ENCODE assay signal across 27 cellular contexts in the genomic region with DNA sequence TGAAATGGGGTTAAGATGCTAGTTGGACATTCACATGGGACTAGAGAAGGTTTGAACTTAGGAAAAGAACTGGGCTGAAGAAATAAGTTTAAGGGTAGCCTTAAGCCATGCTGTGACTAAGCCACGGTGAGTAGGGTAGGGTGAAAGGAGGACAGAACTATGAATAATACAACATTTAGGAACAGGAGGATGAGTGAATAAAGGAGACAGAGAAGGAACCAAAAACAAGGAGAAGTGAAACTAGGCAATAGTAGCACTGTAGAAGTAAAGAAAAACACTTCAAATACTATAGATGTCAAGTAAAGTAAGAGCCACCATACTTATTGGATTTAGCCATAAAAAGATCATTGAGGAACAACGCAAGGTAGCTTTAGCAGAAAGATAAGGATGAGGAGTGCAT.
A peak's percentile ranks its signal among the peaks of the same experiment; 100 is the strongest.
DNase-seq lines count a peak whose midpoint lies in the region; ATAC-seq and TF ChIP-seq lines count a peak whose summit lies in the region.
"Had no signal": no experiment of that assay in that cellular context is flagged by ENCODE, and none has a peak within 500 bp of the region (broad histone marks: within the 10 kb centered on the region; RNA-seq: fewer than 3 reads in every experiment).

No MANE protein-coding gene starts in this region.

- H3K9me3 Mint-ChIP-seq in memory B cell (no peaks in the 10 kb centered on the region), Caco-2 (ENCODE audit: unreplicated experiment) (no peaks in the 10 kb centered on the region)

- intact Hi-C loops in Caco-2 (cut with micrococcal nuclease; ENCODE audit: unreplicated experiment) (no loop called here), aorta (cut with DNase I) (no loop called here)

- no peak for DNase-seq in Karpas-422
- no peak for DNase-seq in memory B cell (ENCODE audit: low spot score in 2 of 2)
- no peak for DNase-seq in activated effector memory CD4-positive, alpha-beta T cell treated with Interleukin-2 at 50 U/mL for 16 hours
- DNase-seq in Caco-2: no peak
- no peak for DNase-seq in activated gamma-delta T cell (lab: John Stamatoyannopoulos, UW)
- DNase-seq in aorta: no peak
- DNase-seq: activated CD4-positive, alpha-beta T cell treated with anti-CD3 and anti-CD28 coated beads for 4 hours; activated naive CD4-positive, alpha-beta T cell treated with anti-CD3 and anti-CD28 coated beads, Interleukin-2, amount 50 U/mL, for 16 hours; activated T-cell treated with anti-CD3 and anti-CD28 coated beads, Interleukin-2, amount 50 U/mL, for 72 hours; anterior cingulate cortex; caudate nucleus; CD4-positive, alpha-beta memory T cell; DMS153; H7; head of caudate nucleus; mammary epithelial cell; NCI-H1436; NCI-H2171 treated with DMSO at 0.1 percent for 48 hours; nucleus accumbens; SJCRH30; stimulated activated CD4-positive, alpha-beta T cell treated with anti-CD3 and anti-CD28 coated beads, Interleukin-2, amount 100 ng/mL, for 48 hours; stimulated activated naive CD4-positive, alpha-beta T cell treated with Interleukin-2 at 50 U/mL for 16 hours; thyroid gland had no signal

- H3K27ac ChIP-seq in Karpas-422 (ENCODE audit: low read length) (peak overlapping the region; percentile 2; the same call in 1 of the 2 replicates), OCI-LY3 (ENCODE audit: low read length) (no peak overlapping the region), aorta (ENCODE audit: low read depth in 1 of 2, low read length in 2 of 2) (no peak overlapping the region)
- H3K27ac ChIP-seq: SJCRH30, thyroid gland had no signal

- H3K4me1 Mint-ChIP-seq in memory B cell (no peaks in the 10 kb centered on the region), Caco-2 (ENCODE audit: low read depth, unreplicated experiment) (no peaks in the 10 kb centered on the region)
- H3K4me1 Mint-ChIP-seq: CD4-positive, alpha-beta memory T cell had no signal

- H3K36me3 Mint-ChIP-seq in memory B cell (no peaks in the 10 kb centered on the region), Caco-2 (ENCODE audit: insufficient read depth, unreplicated experiment) (no peaks in the 10 kb centered on the region)
- H3K36me3 Mint-ChIP-seq: CD4-positive, alpha-beta memory T cell had no signal

- no peaks in the 10 kb centered on the region for H3K9me2 ChIP-seq in Karpas-422 (replicated peaks; ENCODE audit: insufficient read depth, low read length)

- POLR2A ChIA-PET in Caco-2 (lab: Charles Lee): no interaction called here

- H3K79me2 ChIP-seq in Karpas-422 (ENCODE audit: low read length) (peaks cover 94% of the 10 kb centered on the region), OCI-LY3 (ENCODE audit: low read length) (no peaks in the 10 kb centered on the region)

- no peaks in the 10 kb centered on the region for H3K27me3 Mint-ChIP-seq in memory B cell
- no peaks in the 10 kb centered on the region for H3K27me3 Mint-ChIP-seq in Caco-2 (ENCODE audit: insufficient read depth, unreplicated experiment)
- H3K27me3 Mint-ChIP-seq: CD4-positive, alpha-beta memory T cell had no signal

- ATAC-seq in GM18858 (IDR thresholded peaks at IDR 0.05; ENCODE audit: unreplicated experiment): peak; percentile 73
- ATAC-seq in memory B cell (ENCODE audit: low read depth): peak; percentile 80
- no peak for ATAC-seq in aorta (ENCODE audit: low FRiP score)
- ATAC-seq: activated T-cell treated with anti-CD3 and anti-CD28 coated beads, Interleukin-2, amount 50 U/mL, for 72 hours had no signal

- no peak overlapping the region for H3K4me3 Mint-ChIP-seq in memory B cell
- H3K4me3 Mint-ChIP-seq in Caco-2 (ENCODE audit: unreplicated experiment): no peak overlapping the region
- H3K4me3 Mint-ChIP-seq: activated T-cell treated with anti-CD3 and anti-CD28 coated beads, Interleukin-2, amount 50 U/mL, for 72 hours; CD4-positive, alpha-beta memory T cell; T-helper 1 cell treated with Interleukin-12 subunit alpha and Interleukin-12 subunit beta and Interleukin-4 antibody, amounts not matched to agents 30 μg/mL and 1 μg/mL, for 36 hours had no signal

- CTCF ChIA-PET in Caco-2 (lab: Charles Lee): no interaction called here

- H3K4me2 ChIP-seq in Karpas-422 (ENCODE audit: low read depth, low read length, poor library complexity, severe bottlenecking) (no peak overlapping the region), OCI-LY3 (ENCODE audit: low read length) (peak overlapping the region; percentile 13)
- H3K4me2 ChIP-seq: smooth muscle cell had no signal

- H3K27me3 ChIP-seq in Karpas-422 (ENCODE audit: low read length) (no peaks in the 10 kb centered on the region), OCI-LY3 (ENCODE audit: low read depth, low read length) (no peaks in the 10 kb centered on the region), Caco-2 (replicated peaks; ENCODE audit: control insufficient read depth, insufficient read depth, low read length) (no peaks in the 10 kb centered on the region), aorta (ENCODE audit: control insufficient read depth in 1 of 2, insufficient read depth in 2 of 2, low read length in 1 of 2) (no peaks in the 10 kb centered on the region)
- H3K27me3 ChIP-seq: SJCRH30, thyroid gland had no signal

- BruUV-seq in Caco-2 (replicated peaks; lab: Mats Ljungman, UMichigan): no TSS peak

- TF ChIP-seq CTCF in OCI-LY3 (IDR thresholded peaks at IDR 0.05; ENCODE audit: low read depth, low read length) (no peak), Caco-2 (IDR thresholded peaks at IDR 0.05; ENCODE audit: insufficient read depth in 1 of 2, low read depth in 1 of 2, low read length in 1 of 2, severe bottlenecking in 1 of 2, unreplicated experiment in 1 of 2) (no peak)

- WGBS in aorta, 2 donors: 92 to 97% methylated on average over 2 of the region's 2 CpGs

- no peak overlapping the region for H3K27ac Mint-ChIP-seq in memory B cell
- no peak overlapping the region for H3K27ac Mint-ChIP-seq in Caco-2 (ENCODE audit: unreplicated experiment)
- H3K27ac Mint-ChIP-seq: activated T-cell treated with anti-CD3 and anti-CD28 coated beads, Interleukin-2, amount 50 U/mL, for 72 hours; CD4-positive, alpha-beta memory T cell; T-helper 1 cell treated with Interleukin-12 subunit alpha and Interleukin-12 subunit beta and Interleukin-4 antibody, amounts not matched to agents 30 μg/mL and 1 μg/mL, for 36 hours had no signal

- H3K4me3 ChIP-seq in Karpas-422 (ENCODE audit: low read length): no peak overlapping the region
- no peak overlapping the region for H3K4me3 ChIP-seq in OCI-LY3 (ENCODE audit: low read length)
- no peak overlapping the region for H3K4me3 ChIP-seq in Caco-2 (ENCODE audit: low read depth, low read length)
- H3K4me3 ChIP-seq in aorta (ENCODE audit: low read length in 2 of 2): no peak overlapping the region
- H3K4me3 ChIP-seq: SJCRH30, smooth muscle cell, thyroid gland had no signal

- H3K36me3 ChIP-seq in Karpas-422 (ENCODE audit: insufficient read depth, low read length): peaks cover 13% of the 10 kb centered on the region
- H3K36me3 ChIP-seq in OCI-LY3 (replicated peaks; ENCODE audit: low read depth, low read length): peaks cover 4% of the 10 kb centered on the region
- H3K36me3 ChIP-seq in Caco-2 (ENCODE audit: control insufficient read depth, insufficient read depth, low read length): no peaks in the 10 kb centered on the region
- H3K36me3 ChIP-seq in aorta (ENCODE audit: control insufficient read depth in 1 of 2, insufficient read depth in 2 of 2, low read length in 1 of 2): no peaks in the 10 kb centered on the region
- H3K36me3 ChIP-seq: SJCRH30, thyroid gland had no signal

- H3K4me1 ChIP-seq in Karpas-422 (ENCODE audit: low read length) (peaks cover 18% of the 10 kb centered on the region), OCI-LY3 (ENCODE audit: low read length) (peaks cover 17% of the 10 kb centered on the region), Caco-2 (no peaks in the 10 kb centered on the region), aorta (ENCODE audit: control insufficient read depth in 1 of 2, insufficient read depth in 2 of 2, low read length in 2 of 2) (no peaks in the 10 kb centered on the region)
- H3K4me1 ChIP-seq: SJCRH30, thyroid gland had no signal

- H2AFZ ChIP-seq in Karpas-422 (ENCODE audit: low read length): no peak overlapping the region
- no peak overlapping the region for H2AFZ ChIP-seq in OCI-LY3 (ENCODE audit: low read depth, low read length)

- H3K9me3 ChIP-seq in Karpas-422 (ENCODE audit: low read length): peaks cover 4% of the 10 kb centered on the region
- H3K9me3 ChIP-seq in OCI-LY3 (ENCODE audit: insufficient read depth, low read length): no peaks in the 10 kb centered on the region
- H3K9me3 ChIP-seq in Caco-2: no peaks in the 10 kb centered on the region
- H3K9me3 ChIP-seq in aorta (ENCODE audit: control insufficient read depth, low read length): no peaks in the 10 kb centered on the region
- H3K9me3 ChIP-seq: thyroid gland had no signal

- H3K9ac ChIP-seq in Karpas-422 (ENCODE audit: low read length): no peak overlapping the region
- no peak overlapping the region for H3K9ac ChIP-seq in OCI-LY3 (ENCODE audit: low read length)

- H4K20me1 ChIP-seq in Karpas-422 (ENCODE audit: insufficient read depth, low read depth, low read length) (no peaks in the 10 kb centered on the region), OCI-LY3 (ENCODE audit: insufficient read depth, low read length) (peaks cover 14% of the 10 kb centered on the region)
